ENCODE assay signal across 22 cellular contexts in the genomic region with DNA sequence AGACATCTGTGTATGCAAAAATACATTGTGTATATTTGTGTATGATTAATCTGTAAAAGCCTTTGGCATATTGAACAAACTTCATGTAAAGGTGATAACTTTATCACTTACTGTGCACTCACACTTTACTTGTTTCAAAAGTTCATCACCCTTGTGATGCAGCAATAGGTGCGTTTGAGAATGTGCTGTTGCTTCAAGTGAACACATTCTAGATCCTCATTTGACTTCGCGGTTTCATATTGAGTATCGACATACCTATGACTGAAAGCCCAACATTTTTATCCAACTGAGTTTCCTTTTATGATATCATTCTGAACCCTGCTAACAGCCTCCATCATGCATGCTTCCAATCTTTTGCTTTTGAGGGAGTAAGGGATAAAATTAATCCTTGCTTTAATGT.
A peak's percentile ranks its signal among the peaks of the same experiment; 100 is the strongest.
DNase-seq lines count a peak whose midpoint lies in the region; ATAC-seq, FAIRE-seq and TF ChIP-seq lines count a peak whose summit lies in the region.
"Had no signal": no experiment of that assay in that cellular context is flagged by ENCODE, and none has a peak within 500 bp of the region (broad histone marks: within the 10 kb centered on the region; RNA-seq: fewer than 3 reads in every experiment).

No MANE protein-coding gene starts in this region.

- peak; percentile 73 for FAIRE-seq in GM12892 (lab: Jason Lieb, UNC)
- FAIRE-seq: A204.1, D721Med, H1, HTR-8/SVneo, K562 had no signal

- no peak for TF ChIP-seq POLR2A in GM12892 (IDR thresholded peaks at IDR 0.05; ENCODE audit: low read depth, low read length)
- TF ChIP-seq POLR2A in esophagus muscularis mucosa (IDR thresholded peaks at IDR 0.05; ENCODE audit: low read depth) = no peak

- no peak for TF ChIP-seq EP300 in esophagus muscularis mucosa (IDR thresholded peaks at IDR 0.05)

- no peaks in the 10 kb centered on the region for H3K4me1 ChIP-seq in esophagus muscularis mucosa
- H3K4me1 ChIP-seq: BE2C, Caco-2 had no signal

- no peaks in the 10 kb centered on the region for H3K36me3 Mint-ChIP-seq in activated naive CD4-positive, alpha-beta T cell treated with anti-CD3 and anti-CD28 coated beads for 36 hours (ENCODE audit: low read depth)
- H3K36me3 Mint-ChIP-seq: CD4-positive, CD25-positive, alpha-beta regulatory T cell had no signal

- intact Hi-C loops in activated naive CD4-positive, alpha-beta T cell treated with anti-CD3 and anti-CD28 coated beads for 36 hours (cut with micrococcal nuclease) = no loop called here
- intact Hi-C loops in esophagus muscularis mucosa (cut with DNase I) = no loop called here

- no peak overlapping the region for H3K27ac Mint-ChIP-seq in activated naive CD4-positive, alpha-beta T cell treated with anti-CD3 and anti-CD28 coated beads for 36 hours
- H3K27ac Mint-ChIP-seq: CD4-positive, CD25-positive, alpha-beta regulatory T cell; H9 had no signal

- peaks cover 0 to 28% (median 0%) of the 10 kb centered on the region in 4 donors for H3K27me3 ChIP-seq in esophagus muscularis mucosa

- H3K4me1 Mint-ChIP-seq in activated naive CD4-positive, alpha-beta T cell treated with anti-CD3 and anti-CD28 coated beads for 36 hours (ENCODE audit: low read depth) = peaks cover 3% of the 10 kb centered on the region
- H3K4me1 Mint-ChIP-seq: H9 had no signal

- H3K36me3 ChIP-seq in esophagus muscularis mucosa = no peaks in the 10 kb centered on the region
- H3K36me3 ChIP-seq: BE2C had no signal

- H3K9me3 ChIP-seq in esophagus muscularis mucosa = no peaks in the 10 kb centered on the region
- H3K9me3 ChIP-seq: BE2C, Caco-2 had no signal

- peaks cover 16% of the 10 kb centered on the region for H3K27me3 Mint-ChIP-seq in activated naive CD4-positive, alpha-beta T cell treated with anti-CD3 and anti-CD28 coated beads for 36 hours (ENCODE audit: low read depth)

- no peak overlapping the region for H3K4me3 Mint-ChIP-seq in activated naive CD4-positive, alpha-beta T cell treated with anti-CD3 and anti-CD28 coated beads for 36 hours
- H3K4me3 Mint-ChIP-seq: CD4-positive, CD25-positive, alpha-beta regulatory T cell; H9 had no signal

- H3K27ac ChIP-seq in esophagus muscularis mucosa (replicated peaks in 1 of 4) = no peak overlapping the region

- peak; percentile 22 for DNase-seq in activated naive CD4-positive, alpha-beta T cell treated with anti-CD3 and anti-CD28 coated beads for 36 hours
- no peak for DNase-seq in activated naive CD4-positive, alpha-beta T cell (lab: John Stamatoyannopoulos, UW)
- DNase-seq in GM12892 (ENCODE audit: insufficient read length) = no peak
- DNase-seq in esophagus muscularis mucosa (ENCODE audit: extremely low spot score) = peak; percentile 26
- no peak for DNase-seq in G401 (ENCODE audit: low spot score)
- no peak for DNase-seq in NCI-H345 treated with DMSO at 0.1 percent for 48 hours (lab: John Stamatoyannopoulos, UW; ENCODE audit: unreplicated experiment)
- DNase-seq: ACHN; BE2C; C1 segment of cervical spinal cord; Caco-2; CD4-positive, CD25-positive, alpha-beta regulatory T cell; DMS79; GF-D8; H9; IMR-90 had no signal

- no peaks in the 10 kb centered on the region for H3K9me3 Mint-ChIP-seq in activated naive CD4-positive, alpha-beta T cell treated with anti-CD3 and anti-CD28 coated beads for 36 hours
- H3K9me3 Mint-ChIP-seq: CD4-positive, CD25-positive, alpha-beta regulatory T cell had no signal

- TF ChIP-seq CTCF in esophagus muscularis mucosa (IDR thresholded peaks at IDR 0.05) = no peak

- H3K4me3 ChIP-seq in esophagus muscularis mucosa = no peak overlapping the region
- H3K4me3 ChIP-seq: K562 had no signal

- in situ Hi-C loops in G401 (cut with HindIII; ENCODE audit: low sequenced_read_pairs) = no loop called here

- CTCF ChIA-PET in activated naive CD4-positive, alpha-beta T cell treated with anti-CD3 and anti-CD28 coated beads for 36 hours (lab: Charles Lee) = no interaction called here

- 52% methylated on average over 4 of the region's 4 CpGs for WGBS in esophagus muscularis mucosa

- ATAC-seq in HG02610 (IDR thresholded peaks at IDR 0.05; ENCODE audit: unreplicated experiment) (peak; percentile 71), HG03342 (IDR thresholded peaks at IDR 0.05; ENCODE audit: unreplicated experiment) (no peak)
- ATAC-seq: K562 had no signal

Comparison
In these comparisons a context has a peak if more than half of its experiments do, and no peak if none do; other contexts are left out.
1. DNase-seq: peak in activated naive CD4-positive, alpha-beta T cell treated with anti-CD3 and anti-CD28 coated beads for 36 hours (single experiment) and esophagus muscularis mucosa (single experiment); none in activated naive CD4-positive, alpha-beta T cell (0 of 4), GM12892 (single experiment), G401 (single experiment) and NCI-H345 treated with DMSO at 0.1 percent for 48 hours (single experiment).